ENCODE assay signal across 20 cellular contexts in genomic region chr18:36440614-36441013, GRCh38.
DNase-seq lines count a peak whose midpoint lies in the region; ATAC-seq and TF ChIP-seq lines count a peak whose summit lies in the region.
"Had no signal": no experiment of that assay in that cellular context is flagged by ENCODE, and none has a peak within 500 bp of the region (broad histone marks: within the 10 kb centered on the region; RNA-seq: fewer than 3 reads in every experiment).

No MANE protein-coding gene starts in this region.

- H3K9me2 ChIP-seq in OCI-LY7 (ENCODE audit: insufficient read depth, low read length): no peaks in the 10 kb centered on the region

- BruUV-seq in OCI-LY7 (replicated peaks; lab: Mats Ljungman, UMichigan): no TSS peak

- no peak overlapping the region for H2AFZ ChIP-seq in OCI-LY7 (ENCODE audit: low read length)

- DNase-seq in Right ventricle myocardium superior: no peak
- no peak for DNase-seq in Right ventricle myocardium inferior (ENCODE audit: missing footprints)
- DNase-seq in coronary artery (ENCODE audit: low spot score): no peak
- no peak for DNase-seq in lower lobe of right lung
- DNase-seq in caudate nucleus (lab: John Stamatoyannopoulos, UW): no peak
- DNase-seq in OCI-LY7 (ENCODE audit: low spot score): no peak
- no peak for DNase-seq in NCI-H128 (lab: John Stamatoyannopoulos, UW; ENCODE audit: unreplicated experiment)
- DNase-seq: 8988T; amniotic stem cell; COR-L47; effector memory CD8-positive, alpha-beta T cell; glutamatergic neuron; left cardiac atrium; NCI-H1436; NCI-H510A; right lobe of liver; stimulated activated CD4-positive, alpha-beta T cell treated with anti-CD3 and anti-CD28 coated beads, Interleukin-4, amount 100 ng/mL, for 4 hours had no signal

- intact Hi-C loops in Right ventricle myocardium superior (cut with DNase I) (no loop called here), Right ventricle myocardium inferior (cut with DNase I) (no loop called here), lower lobe of right lung (cut with DNase I) (no loop called here), OCI-LY7 (cut with micrococcal nuclease; ENCODE audit: unreplicated experiment) (no loop called here)

- no peak overlapping the region for H3K4me3 ChIP-seq in coronary artery
- H3K4me3 ChIP-seq in lower lobe of right lung: no peak overlapping the region
- no peak overlapping the region for H3K4me3 ChIP-seq in OCI-LY7 (ENCODE audit: low read depth, low read length, poor library complexity, severe bottlenecking)
- H3K4me3 ChIP-seq: right lobe of liver had no signal

- ATAC-seq in Right ventricle myocardium superior (ENCODE audit: poor library complexity) (peak; percentile 42), Right ventricle myocardium inferior (no peak), lower lobe of right lung (peak; percentile 18 to 50), HG03469 (IDR thresholded peaks at IDR 0.05; ENCODE audit: unreplicated experiment) (no peak)
- ATAC-seq: effector memory CD8-positive, alpha-beta T cell; right lobe of liver; stimulated activated effector memory CD8-positive, alpha-beta T cell treated with anti-CD3 and anti-CD28 coated beads, Interleukin-12 subunit alpha, Interleukin-12 subunit beta, amount 100 ng/mL, for 72 hours had no signal

- no peak overlapping the region for H3K4me2 ChIP-seq in OCI-LY7 (ENCODE audit: low read length)
- H3K4me2 ChIP-seq: KMS-11 had no signal

- H3K27ac ChIP-seq in coronary artery (peak overlapping the region; percentile 29 to 83), lower lobe of right lung (no peak overlapping the region), caudate nucleus (ENCODE audit: low read depth, low read length) (no peak overlapping the region), OCI-LY7 (ENCODE audit: low read depth, low read length, poor library complexity, severe bottlenecking) (no peak overlapping the region)
- H3K27ac ChIP-seq: KMS-11 had no signal

- H3K4me1 ChIP-seq in lower lobe of right lung (peaks cover 10% of the 10 kb centered on the region), OCI-LY7 (ENCODE audit: insufficient read depth, low read length, poor library complexity, severe bottlenecking) (no peaks in the 10 kb centered on the region)
- H3K4me1 ChIP-seq: right lobe of liver had no signal

- H3K36me3 ChIP-seq in lower lobe of right lung: no peaks in the 10 kb centered on the region
- H3K36me3 ChIP-seq in OCI-LY7 (ENCODE audit: insufficient read depth, low read length): no peaks in the 10 kb centered on the region
- H3K36me3 ChIP-seq: right lobe of liver had no signal

- no peaks in the 10 kb centered on the region for H3K9me3 ChIP-seq in lower lobe of right lung
- H3K9me3 ChIP-seq in OCI-LY7 (ENCODE audit: low read length): no peaks in the 10 kb centered on the region
- H3K9me3 ChIP-seq: right lobe of liver had no signal

- H4K20me1 ChIP-seq in OCI-LY7 (ENCODE audit: insufficient read depth, low read length): no peaks in the 10 kb centered on the region

- CTCF ChIA-PET in OCI-LY7 (lab: Charles Lee; ENCODE audit: unreplicated experiment): no interaction called here

- H3K79me2 ChIP-seq in OCI-LY7 (ENCODE audit: insufficient read depth, low read depth, low read length): no peaks in the 10 kb centered on the region

- no peaks in the 10 kb centered on the region for H3K27me3 ChIP-seq in lower lobe of right lung (ENCODE audit: low read depth)
- H3K27me3 ChIP-seq: right lobe of liver had no signal

- TF ChIP-seq CTCF in coronary artery (IDR thresholded peaks at IDR 0.05) (no peak), lower lobe of right lung (IDR thresholded peaks at IDR 0.05) (no peak), OCI-LY7 (conservative IDR thresholded peaks at IDR 0.05; ENCODE audit: low read length) (no peak)

- POLR2A ChIA-PET in OCI-LY7 (lab: Charles Lee): no interaction called here

Comparison
In these comparisons a context has a peak if more than half of its experiments do, and no peak if none do; other contexts are left out.
1. ATAC-seq: peak in Right ventricle myocardium superior (single experiment) and lower lobe of right lung (2 of 2); none in Right ventricle myocardium inferior (single experiment) and HG03469 (single experiment).
2. H3K27ac ChIP-seq: peak in coronary artery (2 of 2); none in lower lobe of right lung (single experiment), caudate nucleus (single experiment) and OCI-LY7 (single experiment).